In genomic region chrX:24298191-24298590, GRCh38 we compare ENCODE assay signal across 22 cellular contexts. TPM values are rescaled to one million over a fixed set of nuclear protein-coding genes. Genes with fewer than 3 reads are reported as not detected.
DNase-seq lines count a peak whose midpoint lies in the region; ATAC-seq and TF ChIP-seq lines count a peak whose summit lies in the region.
"Had no signal": no experiment of that assay in that cellular context is flagged by ENCODE, and none has a peak within 500 bp of the region (broad histone marks: within the 10 kb centered on the region; RNA-seq: fewer than 3 reads in every experiment).

No MANE protein-coding gene starts in this region.

- POLR2A ChIA-PET in IMR-90 (lab: Charles Lee; ENCODE audit: unreplicated experiment), result no interaction called here

- no peak for TF ChIP-seq RAD21 in IMR-90 (IDR thresholded peaks at IDR 0.05; ENCODE audit: low read length)

- peak overlapping the region; percentile 51 for H2AK9ac ChIP-seq in IMR-90 (replicated peaks; ENCODE audit: low read depth, low read length, poor library complexity)

- H2BK120ac ChIP-seq in IMR-90 (ENCODE audit: low read depth, low read length) (no peak overlapping the region), mesenchymal stem cell (ENCODE audit: low read depth, low read length) (no peak overlapping the region)

- no peaks in the 10 kb centered on the region for H3K9me3 ChIP-seq in IMR-90 (ENCODE audit: control insufficient read depth, insufficient read depth, low read length)
- H3K9me3 ChIP-seq in mesenchymal stem cell (ENCODE audit: control insufficient read depth, low read length), result no peaks in the 10 kb centered on the region
- no peaks in the 10 kb centered on the region for H3K9me3 ChIP-seq in gastrocnemius medialis
- H3K9me3 ChIP-seq: neutrophil, transverse colon had no signal

- ATAC-seq in IMR-90 (ENCODE audit: low read depth) (no peak), gastrocnemius medialis (no peak)
- ATAC-seq: left colon had no signal

- H2BK15ac ChIP-seq in IMR-90 (ENCODE audit: low read depth, low read length) (no peak overlapping the region), mesenchymal stem cell (ENCODE audit: low read depth, poor library complexity, severe bottlenecking) (no peak overlapping the region)

- H3K9me3 Mint-ChIP-seq in Calu3 (ENCODE audit: low read depth, unreplicated experiment), result no peaks in the 10 kb centered on the region
- H3K9me3 Mint-ChIP-seq: activated CD4-positive, alpha-beta T cell treated with anti-CD3 and anti-CD28 coated beads, Interleukin-2, amount 10 ng/mL, durations not matched to agents 24 days and 14 days; CD4-positive, CD25-positive, alpha-beta regulatory T cell had no signal

- H3K9me1 ChIP-seq in IMR-90 (ENCODE audit: insufficient read depth, low read length), result no peaks in the 10 kb centered on the region

- no peak overlapping the region for H2BK12ac ChIP-seq in mesenchymal stem cell (ENCODE audit: low read length in 2 of 2)

- TF ChIP-seq CTCF in Calu3 (IDR thresholded peaks at IDR 0.05; ENCODE audit: unreplicated experiment), result no peak
- TF ChIP-seq CTCF in IMR-90 (conservative IDR thresholded peaks at IDR 0.05; ENCODE audit: low read depth, low read length), result no peak
- TF ChIP-seq CTCF in gastrocnemius medialis (IDR thresholded peaks at IDR 0.05 in 4 of 5, conservative IDR thresholded peaks at IDR 0.05 in 1 of 5), result no peak

- H2AK5ac ChIP-seq in IMR-90 (ENCODE audit: low read depth, low read length), result no peak overlapping the region
- H2AK5ac ChIP-seq in mesenchymal stem cell (ENCODE audit: low read length, severe bottlenecking), result no peak overlapping the region

- H3K18ac ChIP-seq in IMR-90 (ENCODE audit: low read depth, low read length) (no peak overlapping the region), mesenchymal stem cell (ENCODE audit: low read depth in 1 of 2, low read length in 2 of 2) (no peak overlapping the region)

- H4K91ac ChIP-seq in IMR-90 (ENCODE audit: insufficient read depth, low read depth, low read length) (no peak overlapping the region), mesenchymal stem cell (ENCODE audit: low read length) (no peak overlapping the region)

- no peak overlapping the region for H3K27ac Mint-ChIP-seq in Calu3 (ENCODE audit: unreplicated experiment)
- H3K27ac Mint-ChIP-seq: activated CD4-positive, alpha-beta T cell treated with anti-CD3 and anti-CD28 coated beads, Interleukin-2, amount 10 ng/mL, durations not matched to agents 24 days and 14 days; CD4-positive, CD25-positive, alpha-beta regulatory T cell had no signal

- intact Hi-C loops in Calu3 (cut with micrococcal nuclease; ENCODE audit: unreplicated experiment), result no loop called here
- intact Hi-C loops in IMR-90 (cut with micrococcal nuclease), result no loop called here
- intact Hi-C loops in gastrocnemius medialis (cut with DNase I; ENCODE audit: low total_unique reads), result no loop called here

- H3K27me3 ChIP-seq in IMR-90 (ENCODE audit: control insufficient read depth, insufficient read depth, low read length) (peaks cover 3% of the 10 kb centered on the region; the same call in 1 of the 2 replicates), mesenchymal stem cell (ENCODE audit: control insufficient read depth in 1 of 2, insufficient read depth in 1 of 2, low read length in 2 of 2) (peaks cover 0 to 20% of the 10 kb centered on the region in 2 experiments), gastrocnemius medialis (peaks cover 0 to 2% (median 0%) of the 10 kb centered on the region in 3 donors)
- H3K27me3 ChIP-seq: neutrophil, transverse colon had no signal

- H3K27me3 Mint-ChIP-seq in Calu3 (ENCODE audit: unreplicated experiment), result peaks cover 9% of the 10 kb centered on the region

- no peaks in the 10 kb centered on the region for H3K36me3 ChIP-seq in IMR-90 (ENCODE audit: control insufficient read depth, insufficient read depth, low read length)
- H3K36me3 ChIP-seq in mesenchymal stem cell (ENCODE audit: control insufficient read depth in 1 of 2, insufficient read depth in 2 of 2, low read depth in 1 of 2, low read length in 2 of 2), result no peaks in the 10 kb centered on the region
- H3K36me3 ChIP-seq in gastrocnemius medialis, result no peaks in the 10 kb centered on the region
- H3K36me3 ChIP-seq: neutrophil, transverse colon had no signal

- H3K9ac ChIP-seq in IMR-90 (ENCODE audit: low read depth, low read length) (no peak overlapping the region), mesenchymal stem cell (ENCODE audit: low read length) (no peak overlapping the region)

- H3K4me3 ChIP-seq in IMR-90 (ENCODE audit: insufficient read depth, low read depth, low read length), result no peak overlapping the region
- no peak overlapping the region for H3K4me3 ChIP-seq in mesenchymal stem cell (ENCODE audit: insufficient read depth in 1 of 2, low read depth in 1 of 2, low read length in 2 of 2)
- no peak overlapping the region for H3K4me3 ChIP-seq in gastrocnemius medialis
- H3K4me3 ChIP-seq: transverse colon had no signal

- H3K4ac ChIP-seq in IMR-90 (ENCODE audit: low read depth, low read length) (no peak overlapping the region), mesenchymal stem cell (ENCODE audit: low read depth in 1 of 2, low read length in 2 of 2) (no peak overlapping the region)

- H2AFZ ChIP-seq in IMR-90 (replicated peaks; ENCODE audit: low read length, poor library complexity), result no peak overlapping the region
- H2AFZ ChIP-seq in mesenchymal stem cell (ENCODE audit: low read depth, low read length), result no peak overlapping the region

- no peak overlapping the region for H2BK5ac ChIP-seq in IMR-90 (ENCODE audit: low read depth, low read length, poor library complexity, severe bottlenecking)
- H2BK5ac ChIP-seq in mesenchymal stem cell (ENCODE audit: low read depth, low read length, poor library complexity, severe bottlenecking), result no peak overlapping the region

- no peak overlapping the region for H4K5ac ChIP-seq in IMR-90 (ENCODE audit: low read depth, low read length)

- BruUV-seq in Calu3 (replicated peaks; lab: Mats Ljungman, UMichigan) (no TSS peak), IMR-90 (replicated peaks; lab: Mats Ljungman, UMichigan) (no TSS peak)

- H4K8ac ChIP-seq in IMR-90 (ENCODE audit: low read depth in 2 of 2, low read length in 2 of 2), result no peak overlapping the region
- no peak overlapping the region for H4K8ac ChIP-seq in mesenchymal stem cell (ENCODE audit: low read length)

- no peak overlapping the region for H3K56ac ChIP-seq in IMR-90 (ENCODE audit: extremely low read depth, insufficient read depth, low read length)

- H2BK20ac ChIP-seq in IMR-90 (ENCODE audit: low read depth, low read length), result no peak overlapping the region

- no peak overlapping the region for H3K4me3 Mint-ChIP-seq in Calu3 (ENCODE audit: low read depth, unreplicated experiment)
- H3K4me3 Mint-ChIP-seq: activated CD4-positive, alpha-beta T cell treated with anti-CD3 and anti-CD28 coated beads, Interleukin-2, amount 10 ng/mL, durations not matched to agents 24 days and 14 days had no signal

- CTCF ChIA-PET in Calu3 (lab: Charles Lee) (no interaction called here), IMR-90 (lab: Yijun Ruan, JAX) (no interaction called here)

- H3K23ac ChIP-seq in IMR-90 (ENCODE audit: low read depth, low read length), result no peak overlapping the region
- H3K23ac ChIP-seq in mesenchymal stem cell (ENCODE audit: low read length in 2 of 2), result no peak overlapping the region

- H3K36me3 Mint-ChIP-seq in Calu3 (ENCODE audit: insufficient read depth, unreplicated experiment), result no peaks in the 10 kb centered on the region
- H3K36me3 Mint-ChIP-seq: CD4-positive, CD25-positive, alpha-beta regulatory T cell had no signal

- no peaks in the 10 kb centered on the region for H3K4me1 ChIP-seq in IMR-90 (ENCODE audit: control insufficient read depth, insufficient read depth, low read length)
- peaks cover 2% of the 10 kb centered on the region for H3K4me1 ChIP-seq in mesenchymal stem cell (ENCODE audit: control insufficient read depth, insufficient read depth, low read depth, low read length)
- no peaks in the 10 kb centered on the region for H3K4me1 ChIP-seq in gastrocnemius medialis

- no peaks in the 10 kb centered on the region for H4K20me1 ChIP-seq in IMR-90 (ENCODE audit: insufficient read depth, low read length)

- DNase-seq in Calu3, result peak; percentile 7
- peak; percentile 4 for DNase-seq in IMR-90
- peak; percentile 54 for DNase-seq in ecto neural progenitor cell (ENCODE audit: low spot score)
- peak; percentile 4 for DNase-seq in mesenchymal stem cell
- no peak for DNase-seq in germinal center (ENCODE audit: low spot score)
- DNase-seq in HT-29 (ENCODE audit: low spot score), result no peak
- DNase-seq in gastrocnemius medialis, result no peak
- no peak for DNase-seq in stimulated activated CD4-positive, alpha-beta T cell treated with anti-CD3 and anti-CD28 coated beads, Interleukin-4, amount 100 ng/mL, for 1 hour
- DNase-seq: activated CD4-positive, alpha-beta T cell treated with anti-CD3 and anti-CD28 coated beads, Interleukin-2, amount 10 ng/mL, durations not matched to agents 24 days and 14 days; activated CD8-positive, alpha-beta memory T cell treated with anti-CD3 and anti-CD28 coated beads, Interleukin-2, amount 50 U/mL, for 4 hours; anterior cingulate cortex; CD4-positive, CD25-positive, alpha-beta regulatory T cell; effector memory CD4-positive, alpha-beta T cell; Karpas-422; left colon; midbrain; NCI-H1105; NCI-H2107; NCI-H526; stimulated activated naive CD4-positive, alpha-beta T cell; transverse colon had no signal

- dilution Hi-C loops in IMR-90 (cut with HindIII; ENCODE audit: low sequenced_read_pairs, unreplicated experiment), result no loop called here

- TF ChIP-seq POLR2A in IMR-90 (IDR thresholded peaks at IDR 0.05; ENCODE audit: low read depth, low read length) (no peak), gastrocnemius medialis (IDR thresholded peaks at IDR 0.05) (no peak)

- no peak overlapping the region for H3K27ac ChIP-seq in IMR-90 (ENCODE audit: insufficient read depth, low read length)
- H3K27ac ChIP-seq in mesenchymal stem cell (ENCODE audit: low read length, poor library complexity, severe bottlenecking), result no peak overlapping the region
- H3K27ac ChIP-seq in gastrocnemius medialis, result no peak overlapping the region
- H3K27ac ChIP-seq: neutrophil, transverse colon had no signal

- in situ Hi-C loops in IMR-90 (cut with MboI; ENCODE audit: low sequenced_read_pairs), result no loop called here
- in situ Hi-C loops in gastrocnemius medialis (cut with MboI; ENCODE audit: low sequenced_read_pairs in 4 of 4), result no loop called here

- no peak overlapping the region for H3K4me2 ChIP-seq in IMR-90 (ENCODE audit: low read depth, low read length)
- no peak overlapping the region for H3K4me2 ChIP-seq in mesenchymal stem cell (ENCODE audit: low read length, poor library complexity, severe bottlenecking)

- peaks cover 9% of the 10 kb centered on the region for H3K4me1 Mint-ChIP-seq in Calu3 (ENCODE audit: low read depth, unreplicated experiment)
- H3K4me1 Mint-ChIP-seq: CD4-positive, CD25-positive, alpha-beta regulatory T cell had no signal

- WGBS in IMR-90 (ENCODE audit: extremely low coverage in 2 of 2, insufficient read length in 1 of 2), 2 experiments, result no CpG with 5 or more reads among the region's 3 CpGs
- 61% methylated on average over 3 of the region's 3 CpGs for WGBS in mesenchymal stem cell

- H3K79me1 ChIP-seq in IMR-90 (ENCODE audit: low read depth in 1 of 2, low read length in 2 of 2) (no peaks in the 10 kb centered on the region), mesenchymal stem cell (replicated peaks; ENCODE audit: low read length, poor library complexity, severe bottlenecking) (no peaks in the 10 kb centered on the region)

- H3K14ac ChIP-seq in IMR-90 (replicated peaks; ENCODE audit: low read depth, low read length) (no peak overlapping the region), mesenchymal stem cell (ENCODE audit: low read length in 2 of 2) (no peak overlapping the region)

RNA-seq across cellular contexts. Expression of gene SUPT20HL2, which starts 15.7 kb away (rescaled TPM):
- total RNA-seq in Calu3 (2022) (not detected in 2 replicates), IMR-90 (2012; rRNA removed) (not detected in 2 replicates), gastrocnemius medialis (not detected)
- not detected in 2 replicates for polyA plus RNA-seq in IMR-90 (2012; rRNA removed)
- polyA plus RNA-seq in IMR-90 (2012; cell fraction: cytosol; rRNA removed), result 0.01 TPM in 1 of 2 replicates, not detected in the other
- polyA plus RNA-seq in IMR-90 (2012; cell fraction: nucleus; rRNA removed; ENCODE audit: low replicate concordance), result not detected in 2 replicates
- polyA plus RNA-seq in mesenchymal stem cell (2013, experiment 1 of 2), result not detected
- polyA plus RNA-seq in mesenchymal stem cell (2013, experiment 2 of 2), result not detected
- not detected in 2 replicates for total RNA-seq in HT-29 (2014; rRNA removed; shearing (Covaris generic))
- total RNA-seq: CD4-positive, CD25-positive, alpha-beta regulatory T cell; left colon; transverse colon had no signal
- polyA plus RNA-seq: CD4-positive, CD25-positive, alpha-beta regulatory T cell had no signal

Comparison
In these comparisons a context has a peak if more than half of its experiments do, and no peak if none do; other contexts are left out.
1. DNase-seq: peak in Calu3 (single experiment), IMR-90 (single experiment), ecto neural progenitor cell (single experiment) and mesenchymal stem cell (single experiment); none in germinal center (single experiment), HT-29 (single experiment), gastrocnemius medialis (0 of 2) and stimulated activated CD4-positive, alpha-beta T cell treated with anti-CD3 and anti-CD28 coated beads, Interleukin-4, amount 100 ng/mL, for 1 hour (single experiment).